21 cellular contexts compared by ENCODE assay signal in the genomic region with DNA sequence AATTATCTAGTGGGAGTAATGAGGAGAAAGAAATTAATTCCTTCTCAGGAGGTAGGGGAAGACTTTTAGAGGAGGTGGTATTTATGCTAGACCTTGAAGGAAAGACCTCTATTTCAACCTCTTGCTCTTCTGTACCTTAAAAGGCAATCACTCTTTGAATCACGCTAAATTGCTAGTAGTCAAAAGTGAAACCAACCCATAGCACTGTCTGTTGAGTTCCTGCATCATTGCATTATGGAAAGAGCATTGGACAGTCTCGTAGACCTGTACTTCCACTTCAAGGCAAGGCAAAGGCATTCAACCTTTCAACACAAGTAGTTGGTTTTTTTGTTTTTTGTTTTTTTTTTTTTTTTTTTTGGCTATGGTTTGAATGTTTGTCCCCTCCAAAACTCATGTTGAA.
DNase-seq lines count a peak whose midpoint lies in the region; ATAC-seq and TF ChIP-seq lines count a peak whose summit lies in the region.
"Had no signal": no experiment of that assay in that cellular context is flagged by ENCODE, and none has a peak within 500 bp of the region (broad histone marks: within the 10 kb centered on the region; RNA-seq: fewer than 3 reads in every experiment).

No MANE protein-coding gene starts in this region.

- H3K27ac Mint-ChIP-seq in activated CD4-positive, alpha-beta T cell treated with anti-CD3 and anti-CD28 coated beads, Interleukin-2, amount 10 ng/mL, durations not matched to agents 24 days and 14 days, result no peak overlapping the region
- no peak overlapping the region for H3K27ac Mint-ChIP-seq in naive thymus-derived CD8-positive, alpha-beta T cell
- H3K27ac Mint-ChIP-seq: CD8-positive, alpha-beta T cell had no signal

- H3K4me3 ChIP-seq in brain microvascular endothelial cell (ENCODE audit: low read depth, low read length), result no peak overlapping the region
- H3K4me3 ChIP-seq: BLaER1 treated with 17β-estradiol and CSF1 and Interleukin-3, amounts not matched to agents 10 nM and 100 nM; SK-N-MC had no signal

- POLR2A ChIA-PET in naive thymus-derived CD8-positive, alpha-beta T cell (lab: Charles Lee), result no interaction called here

- H3K36me3 Mint-ChIP-seq in activated CD4-positive, alpha-beta T cell treated with anti-CD3 and anti-CD28 coated beads, Interleukin-2, amount 10 ng/mL, durations not matched to agents 24 days and 14 days (ENCODE audit: low read depth), result no peaks in the 10 kb centered on the region
- no peaks in the 10 kb centered on the region for H3K36me3 Mint-ChIP-seq in naive thymus-derived CD8-positive, alpha-beta T cell
- H3K36me3 Mint-ChIP-seq: CD8-positive, alpha-beta T cell had no signal

- no peak overlapping the region for H3K4me3 Mint-ChIP-seq in activated CD4-positive, alpha-beta T cell treated with anti-CD3 and anti-CD28 coated beads, Interleukin-2, amount 10 ng/mL, durations not matched to agents 24 days and 14 days
- H3K4me3 Mint-ChIP-seq in naive thymus-derived CD8-positive, alpha-beta T cell, result no peak overlapping the region
- H3K4me3 Mint-ChIP-seq: CD8-positive, alpha-beta T cell had no signal

- in situ Hi-C loops in brain microvascular endothelial cell (cut with HindIII; ENCODE audit: low pct_ligation_motif_present, low sequenced_read_pairs), result no loop called here

- H3K27me3 ChIP-seq in brain microvascular endothelial cell (replicated peaks), result no peaks in the 10 kb centered on the region
- H3K27me3 ChIP-seq: BLaER1 treated with 17β-estradiol and CSF1 and Interleukin-3, amounts not matched to agents 10 nM and 100 nM had no signal

- H3K4me1 Mint-ChIP-seq in activated CD4-positive, alpha-beta T cell treated with anti-CD3 and anti-CD28 coated beads, Interleukin-2, amount 10 ng/mL, durations not matched to agents 24 days and 14 days, result no peaks in the 10 kb centered on the region
- no peaks in the 10 kb centered on the region for H3K4me1 Mint-ChIP-seq in naive thymus-derived CD8-positive, alpha-beta T cell

- H3K27me3 Mint-ChIP-seq in activated CD4-positive, alpha-beta T cell treated with anti-CD3 and anti-CD28 coated beads, Interleukin-2, amount 10 ng/mL, durations not matched to agents 24 days and 14 days, result peaks cover 2% of the 10 kb centered on the region
- H3K27me3 Mint-ChIP-seq in naive thymus-derived CD8-positive, alpha-beta T cell, result peaks cover 0 to 12% (median 4%) of the 10 kb centered on the region in 5 donors

- peak; percentile 27 for DNase-seq in activated CD4-positive, alpha-beta T cell treated with anti-CD3 and anti-CD28 coated beads, Interleukin-2, amount 10 ng/mL, durations not matched to agents 24 days and 14 days
- no peak for DNase-seq in activated CD4-positive, alpha-beta T cell treated with anti-CD3 and anti-CD28 coated beads for 4 hours
- DNase-seq in M059J (ENCODE audit: low read depth) (peak; percentile 41), SW480 (ENCODE audit: low spot score) (peak; percentile 22), brain microvascular endothelial cell (no peak), NCI-H1092 (lab: John Stamatoyannopoulos, UW) (no peak)
- no peak for DNase-seq in naive thymus-derived CD8-positive, alpha-beta T cell
- DNase-seq: CD8-positive, alpha-beta T cell; DMS79; KBM-7; NCI-H1436; NCI-H1930; NCI-H2171; NCI-H446; NCI-H526 treated with DMSO at 0.1 percent for 48 hours; NK-92 treated with Interleukin-12 subunit alpha and Interleukin-12 subunit beta, amount 100 ng/mL, for 24 hours; SHP77 had no signal

- H3K36me3 ChIP-seq in brain microvascular endothelial cell (replicated peaks), result no peaks in the 10 kb centered on the region
- H3K36me3 ChIP-seq: BLaER1 treated with 17β-estradiol and CSF1 and Interleukin-3, amounts not matched to agents 10 nM and 100 nM had no signal

- H3K27ac ChIP-seq in brain microvascular endothelial cell, result no peak overlapping the region
- H3K27ac ChIP-seq: BLaER1 treated with 17β-estradiol and CSF1 and Interleukin-3, amounts not matched to agents 10 nM and 100 nM; SK-N-MC had no signal

- intact Hi-C loops in activated CD4-positive, alpha-beta T cell treated with anti-CD3 and anti-CD28 coated beads, Interleukin-2, amount 10 ng/mL, durations not matched to agents 24 days and 14 days (cut with micrococcal nuclease), result no loop called here

- no peak for TF ChIP-seq CTCF in brain microvascular endothelial cell (IDR thresholded peaks at IDR 0.05; ENCODE audit: low read depth, low read length, missing control alignments)

- H3K9me3 Mint-ChIP-seq in activated CD4-positive, alpha-beta T cell treated with anti-CD3 and anti-CD28 coated beads, Interleukin-2, amount 10 ng/mL, durations not matched to agents 24 days and 14 days, result no peaks in the 10 kb centered on the region
- H3K9me3 Mint-ChIP-seq in naive thymus-derived CD8-positive, alpha-beta T cell, result peaks cover 0 to 2% (median 0%) of the 10 kb centered on the region in 9 donors
- H3K9me3 Mint-ChIP-seq: CD8-positive, alpha-beta T cell had no signal

- no peak for ATAC-seq in HG03139 (IDR thresholded peaks at IDR 0.05; ENCODE audit: unreplicated experiment)
- no peak for ATAC-seq in naive thymus-derived CD8-positive, alpha-beta T cell
- ATAC-seq: CD8-positive, alpha-beta T cell; HCT116 had no signal

Comparison
In these comparisons a context has a peak if more than half of its experiments do, and no peak if none do; other contexts are left out.
1. DNase-seq: peak in activated CD4-positive, alpha-beta T cell treated with anti-CD3 and anti-CD28 coated beads, Interleukin-2, amount 10 ng/mL, durations not matched to agents 24 days and 14 days (single experiment), M059J (single experiment) and SW480 (single experiment); none in activated CD4-positive, alpha-beta T cell treated with anti-CD3 and anti-CD28 coated beads for 4 hours (0 of 2), brain microvascular endothelial cell (single experiment), NCI-H1092 (single experiment) and naive thymus-derived CD8-positive, alpha-beta T cell (0 of 10).